8 cellular contexts compared by ENCODE assay signal in the genomic region with DNA sequence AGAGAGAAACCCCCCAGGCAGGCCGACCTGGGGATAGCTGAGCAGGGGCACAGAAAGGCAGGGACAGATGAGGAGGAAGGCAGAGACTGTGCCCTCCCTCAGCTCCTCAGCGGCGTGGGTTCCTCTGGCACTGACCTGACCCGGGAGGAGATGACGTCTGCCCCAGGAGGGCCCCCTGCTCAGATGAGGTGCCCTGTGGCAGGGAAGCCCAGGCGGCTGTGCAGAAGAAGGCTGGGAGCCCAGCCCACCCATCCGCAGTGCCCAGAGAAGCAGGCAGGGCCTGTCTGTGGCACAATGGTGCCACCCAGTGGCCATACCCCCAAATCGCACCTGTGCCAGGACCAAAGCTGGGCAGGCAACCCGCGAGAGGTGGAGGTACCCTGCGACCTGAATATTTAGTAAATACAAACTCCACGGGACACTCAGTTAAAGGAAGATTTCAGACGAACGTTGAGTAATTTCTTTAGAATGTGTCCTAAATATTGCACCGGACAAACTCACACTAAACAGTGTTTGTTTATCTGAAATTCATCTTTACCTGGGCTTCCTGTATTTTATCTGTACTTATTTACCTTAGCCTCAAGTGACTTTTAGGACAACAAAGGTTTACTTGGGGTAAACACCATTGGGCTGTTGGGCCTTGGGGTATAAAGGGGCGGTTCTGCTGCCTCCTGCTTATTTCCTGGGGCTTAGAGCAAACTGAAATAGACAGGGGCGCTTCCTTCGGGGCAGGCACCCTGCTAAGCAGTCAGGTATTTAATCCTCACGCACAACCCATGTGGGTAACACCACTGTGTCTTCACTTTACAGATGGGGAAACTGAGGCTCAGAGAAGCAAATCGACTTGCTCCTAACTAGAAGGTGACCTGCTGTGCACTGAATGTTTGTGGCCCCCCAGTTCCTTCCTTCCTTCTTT. TPM values are rescaled to one million over a fixed set of nuclear protein-coding genes. Genes with fewer than 3 reads are reported as not detected.
DNase-seq lines count a peak whose midpoint lies in the region; ATAC-seq, FAIRE-seq and TF ChIP-seq lines count a peak whose summit lies in the region.

No MANE protein-coding gene starts in this region.

- H3K9ac ChIP-seq in H1 (replicated peaks in 1 of 4; ENCODE audit: extremely low read depth in 1 of 4, low read depth in 3 of 4, low read length in 3 of 4) = no peak overlapping the region

- no peak for TF ChIP-seq EP300 in H1 (IDR thresholded peaks at IDR 0.05; ENCODE audit: borderline replicate concordance in 1 of 2, low read depth in 2 of 2, low read length in 2 of 2)

- H2BK120ac ChIP-seq in H1 (replicated peaks; ENCODE audit: low read depth, low read length) = no peak overlapping the region

- H2BK12ac ChIP-seq in H1 (ENCODE audit: low read depth, low read length) = no peak overlapping the region

- H4K8ac ChIP-seq in H1 (ENCODE audit: extremely low read depth, insufficient read depth, low read length) = no peak overlapping the region

- no peak overlapping the region for H3K27ac Mint-ChIP-seq in activated CD4-positive, alpha-beta memory T cell treated with anti-CD3 and anti-CD28 coated beads for 36 hours

- H3K79me1 ChIP-seq in H1 (ENCODE audit: low read depth, low read length) = no peaks in the 10 kb centered on the region

- TF ChIP-seq POLR2A in H1 (IDR thresholded peaks at IDR 0.05; ENCODE audit: control extremely low read depth in 1 of 2, low read depth in 2 of 2, low read length in 2 of 2) = no peak

- intact Hi-C loops in activated CD4-positive, alpha-beta memory T cell treated with anti-CD3 and anti-CD28 coated beads for 36 hours (cut with micrococcal nuclease) = loop anchor here (10.0 kb wide), 1 partner anchor 313 kb away; no protein-coding TSS in a partner anchor
- intact Hi-C loops in mucosa of descending colon (cut with DNase I, micrococcal nuclease) = no loop called here

- H3K27ac ChIP-seq in H1 (ENCODE audit: low read depth, low read length) = no peak overlapping the region

- no peaks in the 10 kb centered on the region for H3K79me2 ChIP-seq in H1 (ENCODE audit: control insufficient read depth in 1 of 2, insufficient read depth in 2 of 2, low read length in 2 of 2)

- peaks cover 3% of the 10 kb centered on the region for H3K9me3 Mint-ChIP-seq in activated CD4-positive, alpha-beta memory T cell treated with anti-CD3 and anti-CD28 coated beads for 36 hours

- H4K20me1 ChIP-seq in H1 (replicated peaks in 1 of 2; ENCODE audit: control insufficient read depth in 1 of 2, insufficient read depth in 2 of 2, low read length in 2 of 2) = no peaks in the 10 kb centered on the region

- H3K9me3 ChIP-seq in H1 (ENCODE audit: insufficient read depth in 2 of 2, low read depth in 1 of 2, low read length in 1 of 2) (peaks cover 23 to 32% of the 10 kb centered on the region in 2 experiments), mucosa of descending colon (no peaks in the 10 kb centered on the region)

- no peak overlapping the region for H3K56ac ChIP-seq in H1 (replicated peaks; ENCODE audit: insufficient read length, low read depth, low read length)

- no peak overlapping the region for H3K4me3 Mint-ChIP-seq in activated CD4-positive, alpha-beta memory T cell treated with anti-CD3 and anti-CD28 coated beads for 36 hours

- no peak overlapping the region for H2BK15ac ChIP-seq in H1 (ENCODE audit: low read length)

- H3K14ac ChIP-seq in H1 (ENCODE audit: insufficient read length) = no peak overlapping the region

- no peak overlapping the region for H3K4ac ChIP-seq in H1 (replicated peaks; ENCODE audit: insufficient read length, low read depth, low read length)

- POLR2A ChIA-PET in activated CD4-positive, alpha-beta memory T cell treated with anti-CD3 and anti-CD28 coated beads for 36 hours (lab: Charles Lee) = interaction anchor here (0.6 kb wide), 1 partner anchor 50 kb away, joined by 4 read pairs; no protein-coding TSS in a partner anchor
- POLR2A ChIA-PET in H1 (lab: Charles Lee; ENCODE audit: partially characterized antibody) = no interaction called here

- no peaks in the 10 kb centered on the region for H3K36me3 Mint-ChIP-seq in activated CD4-positive, alpha-beta memory T cell treated with anti-CD3 and anti-CD28 coated beads for 36 hours

- no peak overlapping the region for H2BK5ac ChIP-seq in H1 (ENCODE audit: low read depth, low read length)

- H3K18ac ChIP-seq in H1 (ENCODE audit: extremely low read depth, low read length) = no peak overlapping the region

- H3K27me3 ChIP-seq in H1 (replicated peaks in 1 of 4; ENCODE audit: control insufficient read depth in 3 of 4, extremely low read depth in 1 of 4, insufficient read depth in 3 of 4, low read length in 3 of 4) = peaks cover 0 to 13% (median 5%) of the 10 kb centered on the region in 4 experiments; a peak in 2 of 7 replicates

- no peak overlapping the region for H4K5ac ChIP-seq in H1 (ENCODE audit: insufficient read length, low read depth, low read length)

- TF ChIP-seq RAD21 in H1 (IDR thresholded peaks at IDR 0.05 in 1 of 2, conservative IDR thresholded peaks at IDR 0.05 in 1 of 2; ENCODE audit: low read depth in 2 of 2, low read length in 2 of 2) = peak; percentile 97 to 99

- H2AK5ac ChIP-seq in H1 (ENCODE audit: low read depth, low read length) = no peak overlapping the region

- H3K23ac ChIP-seq in H1 (ENCODE audit: insufficient read length) = no peak overlapping the region

- no peaks in the 10 kb centered on the region for H3K4me1 ChIP-seq in H1 (replicated peaks in 1 of 4; ENCODE audit: control insufficient read depth in 3 of 4, insufficient read depth in 4 of 4, low read length in 3 of 4)
- H3K4me1 ChIP-seq in mucosa of descending colon (ENCODE audit: low read depth) = no peaks in the 10 kb centered on the region

- peaks cover 11% of the 10 kb centered on the region for H3K27me3 Mint-ChIP-seq in activated CD4-positive, alpha-beta memory T cell treated with anti-CD3 and anti-CD28 coated beads for 36 hours

- no peak overlapping the region for H2BK20ac ChIP-seq in H1 (ENCODE audit: low read length)

- H3K4me3 ChIP-seq in H1 (ENCODE audit: extremely low read depth in 1 of 4, insufficient read depth in 2 of 4, low read depth in 3 of 4, low read length in 4 of 4) = no peak overlapping the region
- no peak overlapping the region for H3K4me3 ChIP-seq in mucosa of descending colon

- H3K4me1 Mint-ChIP-seq in activated CD4-positive, alpha-beta memory T cell treated with anti-CD3 and anti-CD28 coated beads for 36 hours (ENCODE audit: low read depth) = no peaks in the 10 kb centered on the region

- WGBS in H1 (ENCODE audit: extremely low coverage in 1 of 2, insufficient coverage in 1 of 2, insufficient read length in 1 of 2, insufficient replicate concordance in 2 of 2, low coverage in 1 of 2, low lambda C conversion rate in 2 of 2, missing lambda C conversion rate in 1 of 2), 2 experiments = 23% methylated on average over 20 of the region's 20 CpGs; no CpG with 5 or more reads in 1 of the 2 experiments

- CTCF ChIA-PET in activated CD4-positive, alpha-beta memory T cell treated with anti-CD3 and anti-CD28 coated beads for 36 hours (lab: Charles Lee) = interaction anchor here (0.6 to 2.0 kb wide), 11 partner anchors 12 to 864 kb away, joined by 3 to 12 read pairs (median 3); no protein-coding TSS in a partner anchor
- CTCF ChIA-PET in H1 (lab: Charles Lee; ENCODE audit: partially characterized antibody) = interaction anchor here (0.6 to 2.2 kb wide), 27 partner anchors 9 to 450 kb away, joined by 3 to 10 read pairs (median 3); no protein-coding TSS in a partner anchor

- peak; percentile 63 for ATAC-seq in HG02610 (IDR thresholded peaks at IDR 0.05; ENCODE audit: unreplicated experiment)
- ATAC-seq in mucosa of descending colon = peak; percentile 80

- DNase-seq in NCI-H510A treated with DMSO at 0.1 percent for 48 hours (lab: John Stamatoyannopoulos, UW) (peak; percentile 3), NCI-H510A (lab: John Stamatoyannopoulos, UW) (no peak), NCI-H128 (lab: John Stamatoyannopoulos, UW; ENCODE audit: unreplicated experiment) (peak; percentile 3), H1 (ENCODE audit: low read depth in 1 of 2, low spot score in 2 of 2) (peak; percentile 62 to 98), mucosa of descending colon (peak; percentile 52 to 77 (median 76))
- peak; percentile 75 for DNase-seq in activated CD4-positive, alpha-beta memory T cell treated with anti-CD3 and anti-CD28 coated beads for 36 hours
- peak; percentile 28 to 38 for DNase-seq in stimulated activated CD8-positive, alpha-beta memory T cell treated with anti-CD3 and anti-CD28 coated beads, Interleukin-7, amount 100 ng/mL, for 48 hours (ENCODE audit: extremely low read depth in 1 of 2, low read depth in 1 of 2)

- H2AFZ ChIP-seq in H1 (ENCODE audit: low read length) = no peak overlapping the region

- no peak overlapping the region for H4K91ac ChIP-seq in H1 (replicated peaks; ENCODE audit: insufficient read length, low read length)

- H3K23me2 ChIP-seq in H1 (ENCODE audit: low read depth, low read length) = no peaks in the 10 kb centered on the region

- TF ChIP-seq CTCF in H1 (IDR thresholded peaks at IDR 0.05; ENCODE audit: control extremely low read depth in 1 of 3, insufficient read depth in 1 of 3, low read depth in 1 of 3, low read length in 3 of 3) (peak in 2 of 3 experiments; percentile 90 to 95; a peak in 3 of 4 replicates), mucosa of descending colon (IDR thresholded peaks at IDR 0.05) (peak; percentile 81)

- FAIRE-seq in H1 (lab: Jason Lieb, UNC) = no peak

- H3K4me2 ChIP-seq in H1 (ENCODE audit: insufficient read depth in 1 of 2, low read depth in 2 of 2, low read length in 2 of 2) = no peak overlapping the region

- H3K36me3 ChIP-seq in H1 (ENCODE audit: control insufficient read depth in 2 of 4, insufficient read depth in 4 of 4, low read length in 3 of 4) = no peaks in the 10 kb centered on the region
- H3K36me3 ChIP-seq in mucosa of descending colon (ENCODE audit: low read depth) = no peaks in the 10 kb centered on the region

TF ChIP-seq in H1, 55 proteins besides CTCF, POLR2A, EP300 and RAD21:
- TF ChIP-seq CHD2 (IDR thresholded peaks at IDR 0.05; ENCODE audit: low read length) (0 out of 2 replicates have a peak, but pooled peaks have one; percentile 59), CREB1 (IDR thresholded peaks at IDR 0.05) (no peak)
TF ChIP-seq in H1: peak in this region for 1.

RNA-seq across cellular contexts. Expression of a gene that starts 46.5 kb away (rescaled TPM):
- not detected for total RNA-seq in activated CD4-positive, alpha-beta memory T cell treated with anti-CD3 and anti-CD28 coated beads for 36 hours
- total RNA-seq in H1 (2021; fragmentation: NEBNext Ultra II Directional; extraction: Animal tissue kit (Norgen Biotek cat#: 25700)) = 0.26 and 0.34 TPM in 2 replicates
- 0.08 TPM in 1 of 2 replicates, not detected in the other for polyA plus RNA-seq in H1 (2011; rRNA removed)
- polyA plus RNA-seq in H1 (2011; cell fraction: cytosol; rRNA removed) = 0.10 TPM
- 0.07 TPM for polyA plus RNA-seq in H1 (2011; cell fraction: nucleus; rRNA removed)
- polyA plus RNA-seq in H1 (2012, experiment 1 of 2) = not detected in 4 replicates
- not detected for polyA plus RNA-seq in H1 (2012, experiment 2 of 2)
- polyA plus RNA-seq in H1 (2013, experiment 1 of 2) = 0.18 TPM
- 0.06 TPM for polyA plus RNA-seq in H1 (2013, experiment 2 of 2)
- polyA minus RNA-seq in H1 (2011; rRNA and poly(A)+ RNA removed) = not detected in 2 replicates
- not detected for polyA minus RNA-seq in H1 (2011; cell fraction: cytosol; rRNA and poly(A)+ RNA removed)
- not detected for polyA minus RNA-seq in H1 (2011; cell fraction: nucleus; rRNA and poly(A)+ RNA removed)
- total RNA-seq in mucosa of descending colon = under 1 TPM in 1 of 3 donors, not detected in 2; 0.19 TPM
